ENCODE assay signal across 21 cellular contexts in the genomic region with DNA sequence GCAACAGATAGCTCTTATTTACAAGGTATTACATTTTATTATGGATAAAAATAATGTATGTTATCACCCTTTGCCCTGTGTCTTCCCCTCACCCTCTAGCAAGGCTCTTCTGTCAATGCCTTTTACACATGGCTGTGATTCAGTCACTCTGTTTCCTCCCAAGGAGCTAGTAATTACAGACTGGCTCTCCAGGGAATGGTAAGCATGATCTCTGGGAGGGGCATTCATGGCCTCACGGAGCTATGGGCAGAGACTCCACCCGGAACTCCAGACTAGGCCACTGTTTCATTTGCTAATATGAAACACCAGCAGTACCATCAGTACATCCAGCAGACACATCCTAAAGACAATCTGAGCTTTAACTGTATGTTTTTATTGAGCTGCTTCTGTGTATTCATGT.
"Had no signal": no experiment of that assay in that cellular context is flagged by ENCODE, and none has a peak within 500 bp of the region (broad histone marks: within the 10 kb centered on the region; RNA-seq: fewer than 3 reads in every experiment).

No MANE protein-coding gene starts in this region.

- DNase-seq: activated CD4-positive, alpha-beta memory T cell treated with anti-CD3 and anti-CD28 coated beads for 36 hours; activated CD4-positive, alpha-beta T cell treated with anti-CD3 and anti-CD28 coated beads for 4 hours; activated T-cell treated with anti-CD3 and anti-CD28 coated beads for 4 hours; amniotic stem cell; dorsolateral prefrontal cortex; endodermal cell; gastrocnemius medialis; immature natural killer cell; kidney glomerular epithelial cell; left ventricle myocardium inferior; mucosa of descending colon; naive thymus-derived CD8-positive, alpha-beta T cell; pancreas; spleen; stimulated activated naive B cell treated with anti-CD40 and anti-IgM and Interleukin-4, amounts not matched to agents 10 μg/mL and 1 μg/mL and 100 μg/mL, for 72 hours; upper lobe of right lung had no signal

- H3K9me3 ChIP-seq: gastrocnemius medialis, neutrophil, pancreas had no signal

- H3K27ac ChIP-seq: dorsolateral prefrontal cortex, epithelial cell of prostate, gastrocnemius medialis, heart left ventricle, left ventricle myocardium inferior, neutrophil, pancreas, spleen, upper lobe of right lung had no signal

- H3K36me3 ChIP-seq: gastrocnemius medialis, heart left ventricle, left ventricle myocardium inferior, neutrophil, pancreas, spleen, upper lobe of right lung had no signal

- ATAC-seq: gastrocnemius medialis; mucosa of descending colon; naive thymus-derived CD8-positive, alpha-beta T cell; pancreas; sciatic nerve; stimulated activated naive B cell treated with anti-CD40 and anti-IgM and Interleukin-4, amounts not matched to agents 10 μg/mL and 1 μg/mL and 100 μg/mL, for 72 hours; upper lobe of right lung; WTC11 had no signal

- H3K27me3 ChIP-seq: dorsolateral prefrontal cortex, gastrocnemius medialis, heart left ventricle, neutrophil, pancreas, spleen, upper lobe of right lung had no signal

- H3K4me3 ChIP-seq: dorsolateral prefrontal cortex, gastrocnemius medialis, heart left ventricle, left ventricle myocardium inferior, mucosa of descending colon, pancreas, spleen, upper lobe of right lung had no signal

- H3K4me1 ChIP-seq: gastrocnemius medialis, pancreas, spleen, upper lobe of right lung had no signal
